Comparison of ENCODE assay signal across 21 cellular contexts in the genomic region with DNA sequence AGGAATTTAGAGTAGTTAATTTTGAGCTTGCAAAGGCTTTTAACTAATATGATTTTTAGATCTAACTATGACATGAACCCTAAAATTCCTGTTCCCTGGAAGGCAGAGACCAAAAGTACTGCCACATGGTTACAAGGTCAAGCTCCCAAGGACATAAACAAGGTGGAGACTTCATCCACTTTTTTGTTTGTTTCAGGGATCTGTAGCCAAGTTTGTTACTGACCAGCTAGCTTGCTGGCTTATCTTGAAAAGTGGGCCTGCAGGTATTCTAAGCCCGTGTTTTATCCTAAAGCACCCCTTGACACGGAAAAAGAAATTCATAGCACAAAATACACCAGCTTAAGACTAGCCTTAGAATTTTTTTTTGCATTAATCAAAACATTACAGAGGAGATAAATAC.
"Had no signal": no experiment of that assay in that cellular context is flagged by ENCODE, and none has a peak within 500 bp of the region (broad histone marks: within the 10 kb centered on the region; RNA-seq: fewer than 3 reads in every experiment).

No MANE protein-coding gene starts in this region.

- H3K9me3 ChIP-seq: colonic mucosa, gastrocnemius medialis, lower lobe of right lung, right lobe of liver, transverse colon, vagina had no signal

- H3K27ac Mint-ChIP-seq: effector memory CD8-positive, alpha-beta T cell; naive thymus-derived CD8-positive, alpha-beta T cell; nephron progenitor cell; stimulated activated naive CD8-positive, alpha-beta T cell treated with anti-CD3 and anti-CD28 coated beads, Interleukin-15, amount 100 ng/mL, for 72 hours had no signal

- DNase-seq: colonic mucosa; dermis blood vessel endothelial cell; effector memory CD8-positive, alpha-beta T cell; foreskin fibroblast; gastrocnemius medialis; head of caudate nucleus; left ventricle myocardium superior; lower lobe of right lung; naive thymus-derived CD8-positive, alpha-beta T cell; nephron progenitor cell; nucleus accumbens; right lobe of liver; small intestine; stimulated activated CD4-positive, alpha-beta T cell treated with anti-CD3 and anti-CD28 coated beads, Interleukin-12 subunit alpha, Interleukin-12 subunit beta, amount 100 ng/mL, for 4 hours; stimulated activated CD4-positive, alpha-beta T cell treated with anti-CD3 and anti-CD28 coated beads, Interleukin-1b, Interleukin-23, amount 100 ng/mL, for 48 hours; stimulated activated CD4-positive, alpha-beta T cell treated with anti-CD3 and anti-CD28 coated beads, Interleukin-4, amount 100 ng/mL, for 1 hour; stimulated activated CD8-positive, alpha-beta memory T cell treated with anti-CD3 and anti-CD28 coated beads, Interleukin-4, amount 100 ng/mL, for 48 hours; stimulated activated naive CD4-positive, alpha-beta T cell; stimulated activated naive CD8-positive, alpha-beta T cell treated with anti-CD3 and anti-CD28 coated beads, Interleukin-15, amount 100 ng/mL, for 72 hours; transverse colon had no signal

- H3K27ac ChIP-seq: colonic mucosa, gastrocnemius medialis, lower lobe of right lung, right lobe of liver, transverse colon, vagina had no signal

- H3K9me3 Mint-ChIP-seq: effector memory CD8-positive, alpha-beta T cell had no signal

- H3K27me3 ChIP-seq: colonic mucosa, gastrocnemius medialis, right lobe of liver, transverse colon, vagina had no signal

- H3K4me3 ChIP-seq: colonic mucosa, gastrocnemius medialis, lower lobe of right lung, right lobe of liver, transverse colon, vagina had no signal

- H3K4me3 Mint-ChIP-seq: effector memory CD8-positive, alpha-beta T cell; naive thymus-derived CD8-positive, alpha-beta T cell; nephron progenitor cell; stimulated activated naive CD8-positive, alpha-beta T cell treated with anti-CD3 and anti-CD28 coated beads, Interleukin-15, amount 100 ng/mL, for 72 hours had no signal

- H3K4me1 ChIP-seq: gastrocnemius medialis, lower lobe of right lung, right lobe of liver, vagina had no signal

- H3K36me3 ChIP-seq: colonic mucosa, gastrocnemius medialis, lower lobe of right lung, right lobe of liver, transverse colon, vagina had no signal

- H3K4me1 Mint-ChIP-seq: naive thymus-derived CD8-positive, alpha-beta T cell; stimulated activated naive CD8-positive, alpha-beta T cell treated with anti-CD3 and anti-CD28 coated beads, Interleukin-15, amount 100 ng/mL, for 72 hours had no signal

- ATAC-seq: effector memory CD8-positive, alpha-beta T cell; gastrocnemius medialis; left ventricle myocardium superior; lower lobe of right lung; naive thymus-derived CD8-positive, alpha-beta T cell; right lobe of liver; stimulated activated naive CD8-positive, alpha-beta T cell treated with anti-CD3 and anti-CD28 coated beads, Interleukin-15, amount 100 ng/mL, for 72 hours had no signal

- H3K27me3 Mint-ChIP-seq: effector memory CD8-positive, alpha-beta T cell; naive thymus-derived CD8-positive, alpha-beta T cell; stimulated activated naive CD8-positive, alpha-beta T cell treated with anti-CD3 and anti-CD28 coated beads, Interleukin-15, amount 100 ng/mL, for 72 hours had no signal
